In genomic region chr2:27356382-27357181, GRCh38 we compare ENCODE assay signal across 8 cellular contexts. TPM values are rescaled to one million over a fixed set of nuclear protein-coding genes. Genes with fewer than 3 reads are reported as not detected.
DNase-seq lines count a peak whose midpoint lies in the region; ATAC-seq and TF ChIP-seq lines count a peak whose summit lies in the region.

GTF3C2 (minus strand) TSS chr2:27356764; CDS start chr2:27343554, 13,210 bp downstream.

- H3K27ac ChIP-seq in ACC112 (ENCODE audit: low read depth, low read length) (peak within 1 kb of the TSS; percentile 83), VCaP (peak within 1 kb of the TSS; percentile 95), breast epithelium (peak within 1 kb of the TSS; percentile 86 to 94), skin epidermis (peak within 1 kb of the TSS; percentile 39 to 96 (median 90))

- TF ChIP-seq POLR2A in breast epithelium (IDR thresholded peaks at IDR 0.05): peak; percentile 40

- H3K4me3 ChIP-seq in ACC112 (ENCODE audit: low read depth, low read length) (peak within 1 kb of the TSS; percentile 85), breast epithelium (peak within 1 kb of the TSS; percentile 74 to 81 (median 75)), iPS-18c (ENCODE audit: insufficient read depth, low read depth, low read length) (peak within 1 kb of the TSS; percentile 96), skin epidermis (peak within 1 kb of the TSS; percentile 66 to 98 (median 84))

- H2AFZ ChIP-seq in ACC112 (ENCODE audit: low read length, unreplicated experiment): peak within 1 kb of the TSS; percentile 90

- peaks cover 20% of the 10 kb centered on the region for H3K4me1 ChIP-seq in ACC112 (ENCODE audit: control insufficient read depth, insufficient read depth, low read length, unreplicated experiment)
- peaks cover 2 to 9% of the 10 kb centered on the region in 2 donors for H3K4me1 ChIP-seq in breast epithelium

- TF ChIP-seq CTCF in VCaP (conservative IDR thresholded peaks at IDR 0.05): no peak
- TF ChIP-seq CTCF in breast epithelium (IDR thresholded peaks at IDR 0.05): no peak

- H3K9me3 ChIP-seq in breast epithelium (no peaks in the 10 kb centered on the region), iPS-18c (ENCODE audit: control insufficient read depth, insufficient read depth, low read length) (no peaks in the 10 kb centered on the region)

- intact Hi-C loops in breast epithelium (cut with DNase I; ENCODE audit: low total_unique reads): no loop called here

- DNase-seq in NCI-H2196 treated with DMSO at 0.1 percent for 48 hours (lab: John Stamatoyannopoulos, UW; ENCODE audit: unreplicated experiment): peak; percentile 91
- DNase-seq in breast epithelium (ENCODE audit: low spot score in 2 of 2): peak; percentile 94 to 95

- H3K36me3 ChIP-seq in ACC112 (ENCODE audit: insufficient read depth, low read length): no peaks in the 10 kb centered on the region
- no peaks in the 10 kb centered on the region for H3K36me3 ChIP-seq in breast epithelium

- peaks cover 51% of the 10 kb centered on the region for H3K79me2 ChIP-seq in ACC112 (ENCODE audit: control insufficient read depth, insufficient read depth, low read length, unreplicated experiment)

- ATAC-seq in GM18870 (IDR thresholded peaks at IDR 0.05; ENCODE audit: unreplicated experiment): peak; percentile 80
- ATAC-seq in HG03135 (IDR thresholded peaks at IDR 0.05; ENCODE audit: unreplicated experiment): peak; percentile 85

- no peaks in the 10 kb centered on the region for H3K27me3 ChIP-seq in ACC112 (ENCODE audit: insufficient read depth, low read length)
- no peaks in the 10 kb centered on the region for H3K27me3 ChIP-seq in breast epithelium

RNA-seq across cellular contexts. Expression of gene GTF3C2, which starts in this region (rescaled TPM):
- total RNA-seq in breast epithelium: 10 to 100 TPM; 32.6 to 63.5 (median 55.7) TPM

Comparison
In these comparisons a context has a peak if more than half of its experiments do, and no peak if none do; other contexts are left out.
1. Peak in every context shown above with its lines: DNase-seq, ATAC-seq, H3K4me3 ChIP-seq and H3K27ac ChIP-seq.